9 cellular contexts compared by ENCODE assay signal in the genomic region with DNA sequence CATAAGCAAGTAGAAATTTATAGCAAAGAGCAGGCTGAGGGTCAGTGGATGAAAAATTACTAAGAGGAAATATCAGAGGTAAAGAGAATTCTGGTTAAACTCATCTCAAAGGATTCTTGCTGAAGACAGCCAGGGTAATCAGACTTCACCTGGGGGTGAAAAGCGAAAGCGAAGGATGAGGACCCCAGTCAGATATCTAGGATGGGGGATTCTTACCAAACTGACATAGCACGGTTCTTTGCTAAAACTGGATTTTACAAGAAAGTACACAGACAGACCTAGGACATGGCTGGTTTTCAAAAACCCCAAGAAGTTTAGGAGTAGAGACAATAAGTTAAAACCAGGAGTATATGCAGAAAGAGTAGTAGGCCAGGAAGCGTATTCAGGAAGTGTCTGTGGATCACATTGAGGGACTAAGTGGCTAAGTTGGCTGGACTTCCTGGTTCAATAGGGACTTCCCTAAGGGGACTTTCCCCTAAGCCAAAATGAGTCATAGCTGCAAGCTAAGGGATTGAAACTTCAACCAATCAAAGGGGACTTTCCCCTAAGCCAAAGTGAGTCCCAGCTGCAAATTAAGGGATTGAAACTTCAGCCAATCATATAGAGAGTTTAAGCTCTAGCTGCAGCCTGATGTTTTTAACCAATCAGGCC. TPM values are rescaled to one million over a fixed set of nuclear protein-coding genes. Genes with fewer than 3 reads are reported as not detected.
A peak's percentile ranks its signal among the peaks of the same experiment; 100 is the strongest.
DNase-seq lines count a peak whose midpoint lies in the region; ATAC-seq and TF ChIP-seq lines count a peak whose summit lies in the region.
"Had no signal": no experiment of that assay in that cellular context is flagged by ENCODE, and none has a peak within 500 bp of the region (broad histone marks: within the 10 kb centered on the region; RNA-seq: fewer than 3 reads in every experiment).

No MANE protein-coding gene starts in this region.

- no peak for TF ChIP-seq CTCF in nephron progenitor cell (IDR thresholded peaks at IDR 0.05)

- peaks cover 43% of the 10 kb centered on the region for H3K4me1 Mint-ChIP-seq in activated CD4-positive, alpha-beta memory T cell treated with anti-CD3 and anti-CD28 coated beads for 36 hours (ENCODE audit: low read depth)
- H3K4me1 Mint-ChIP-seq in nephron progenitor cell: peaks cover 30% of the 10 kb centered on the region

- CTCF ChIA-PET in activated CD4-positive, alpha-beta memory T cell treated with anti-CD3 and anti-CD28 coated beads for 36 hours (lab: Charles Lee): interaction anchor here (1.3 to 1.4 kb wide), 2 partner anchors 10 to 459 kb away, joined by 5 to 7 read pairs; partner anchors contain the start of gene B4GALT4

- intact Hi-C loops in activated CD4-positive, alpha-beta memory T cell treated with anti-CD3 and anti-CD28 coated beads for 36 hours (cut with micrococcal nuclease): loop anchor here (1.0 to 5.0 kb wide), 9 partner anchors 23 to 463 kb away; partner anchors contain the start of genes ARHGAP31, COX17 and TMEM39A

- peaks cover 2% of the 10 kb centered on the region for H3K36me3 Mint-ChIP-seq in activated CD4-positive, alpha-beta memory T cell treated with anti-CD3 and anti-CD28 coated beads for 36 hours
- H3K36me3 Mint-ChIP-seq in nephron progenitor cell (ENCODE audit: low read depth): no peaks in the 10 kb centered on the region

- peak; percentile 24 for DNase-seq in NCI-H2196 treated with DMSO at 0.1 percent for 48 hours (lab: John Stamatoyannopoulos, UW; ENCODE audit: unreplicated experiment)
- no peak for DNase-seq in NCI-H2196 (lab: John Stamatoyannopoulos, UW; ENCODE audit: unreplicated experiment)
- peak; percentile 38 for DNase-seq in activated CD4-positive, alpha-beta memory T cell treated with anti-CD3 and anti-CD28 coated beads for 36 hours
- DNase-seq in medulla oblongata (ENCODE audit: extremely low spot score): peak; percentile 31
- DNase-seq in AG20443 (ENCODE audit: low spot score): no peak
- DNase-seq in retina: no peak
- DNase-seq in nephron progenitor cell: no peak

- H3K4me3 Mint-ChIP-seq in activated CD4-positive, alpha-beta memory T cell treated with anti-CD3 and anti-CD28 coated beads for 36 hours: peak overlapping the region; percentile 20
- no peak overlapping the region for H3K4me3 Mint-ChIP-seq in nephron progenitor cell

- no peaks in the 10 kb centered on the region for H3K9me3 Mint-ChIP-seq in activated CD4-positive, alpha-beta memory T cell treated with anti-CD3 and anti-CD28 coated beads for 36 hours
- H3K9me3 Mint-ChIP-seq in nephron progenitor cell: peaks cover 12% of the 10 kb centered on the region

- peak; percentile 31 for ATAC-seq in HG03039 (IDR thresholded peaks at IDR 0.05; ENCODE audit: unreplicated experiment)

- POLR2A ChIA-PET in activated CD4-positive, alpha-beta memory T cell treated with anti-CD3 and anti-CD28 coated beads for 36 hours (lab: Charles Lee): interaction anchor here (1.1 kb wide), 1 partner anchor 24 kb away, joined by 4 read pairs; the partner anchor contains the start of gene COX17

- H3K27ac Mint-ChIP-seq in activated CD4-positive, alpha-beta memory T cell treated with anti-CD3 and anti-CD28 coated beads for 36 hours: peak overlapping the region; percentile 94
- no peak overlapping the region for H3K27ac Mint-ChIP-seq in nephron progenitor cell

- no peaks in the 10 kb centered on the region for H3K27me3 Mint-ChIP-seq in activated CD4-positive, alpha-beta memory T cell treated with anti-CD3 and anti-CD28 coated beads for 36 hours
- H3K27me3 Mint-ChIP-seq in nephron progenitor cell (ENCODE audit: low read depth, poor library complexity): peaks cover 3% of the 10 kb centered on the region

RNA-seq across cellular contexts. Expression of gene CFAP91, which starts 2.4 kb away (rescaled TPM):
- total RNA-seq in activated CD4-positive, alpha-beta memory T cell treated with anti-CD3 and anti-CD28 coated beads for 36 hours: under 1 TPM; 0.29 to 0.31 TPM
- total RNA-seq: SK-MEL-5 had no signal

RNA-seq across cellular contexts. Expression of gene COX17, which starts 23.2 kb away (rescaled TPM):
- 100 to 1,000 TPM; 108 to 112 TPM for total RNA-seq in activated CD4-positive, alpha-beta memory T cell treated with anti-CD3 and anti-CD28 coated beads for 36 hours

RNA-seq across cellular contexts. Expression of gene POPDC2, which starts 40.0 kb away (rescaled TPM):
- total RNA-seq in activated CD4-positive, alpha-beta memory T cell treated with anti-CD3 and anti-CD28 coated beads for 36 hours: 1 to 10 TPM; 2.1 to 2.3 TPM

Comparison
In these comparisons a context has a peak if more than half of its experiments do, and no peak if none do; other contexts are left out.
1. DNase-seq: peak in NCI-H2196 treated with DMSO at 0.1 percent for 48 hours (single experiment), activated CD4-positive, alpha-beta memory T cell treated with anti-CD3 and anti-CD28 coated beads for 36 hours (single experiment) and medulla oblongata (single experiment); none in NCI-H2196 (single experiment), AG20443 (single experiment), retina (single experiment) and nephron progenitor cell (single experiment).